Comparison of ENCODE assay signal across 1 cellular context in genomic region chr2:127857494-127857818, GRCh38.
A peak's percentile ranks its signal among the peaks of the same experiment; 100 is the strongest.
TF ChIP-seq lines count a peak whose summit lies in the region.

No MANE protein-coding gene starts in this region.

TF ChIP-seq in HepG2, 621 proteins besides CTCF, POLR2A, EP300 and RAD21 (continued from another document and continues in another):
- TF ChIP-seq TFE3 (CRISPR knock-in tag; IDR thresholded peaks at IDR 0.05) (no peak), ATF5 (CRISPR knock-in tag; IDR thresholded peaks at IDR 0.05; ENCODE audit: low read depth) (no peak), ZNF451 (CRISPR knock-in tag; IDR thresholded peaks at IDR 0.05) (no peak), ZNF20 (CRISPR knock-in tag; IDR thresholded peaks at IDR 0.05) (peak; percentile 66; the same call in 1 of the 2 replicates), XBP1 (CRISPR knock-in tag; IDR thresholded peaks at IDR 0.05) (no peak), CENPX (CRISPR knock-in tag; IDR thresholded peaks at IDR 0.05) (no peak), ZNF710 (CRISPR knock-in tag; IDR thresholded peaks at IDR 0.05; ENCODE audit: borderline replicate concordance) (0 out of 2 replicates have a peak, but pooled peaks have one; percentile 6), ZNF17 (CRISPR knock-in tag; IDR thresholded peaks at IDR 0.05) (0 out of 2 replicates have a peak, but pooled peaks have one; percentile 30), NFIB (CRISPR knock-in tag; IDR thresholded peaks at IDR 0.05; ENCODE audit: borderline replicate concordance) (no peak), ZBTB21 (CRISPR knock-in tag; IDR thresholded peaks at IDR 0.05) (no peak), MYPOP (CRISPR knock-in tag; IDR thresholded peaks at IDR 0.05) (no peak), ZBTB46 (CRISPR knock-in tag; IDR thresholded peaks at IDR 0.05; ENCODE audit: borderline replicate concordance) (no peak), LRRFIP1 (CRISPR knock-in tag; conservative IDR thresholded peaks at IDR 0.05) (no peak), ZNF512B (CRISPR knock-in tag; IDR thresholded peaks at IDR 0.05; ENCODE audit: borderline replicate concordance) (0 out of 2 replicates have a peak, but pooled peaks have one; percentile 9), ATAD3A (CRISPR knock-in tag; IDR thresholded peaks at IDR 0.05) (no peak), TERF1 (CRISPR knock-in tag; IDR thresholded peaks at IDR 0.05) (no peak), ZSCAN30 (CRISPR knock-in tag; IDR thresholded peaks at IDR 0.05) (peak; percentile 71; the same call in 1 of the 2 replicates), BRF2 (CRISPR knock-in tag; IDR thresholded peaks at IDR 0.05) (no peak), AGO1 (IDR thresholded peaks at IDR 0.05; ENCODE audit: low read depth, low read length, poor library complexity, severe bottlenecking) (no peak), ZNF543 (CRISPR knock-in tag; IDR thresholded peaks at IDR 0.05) (no peak), TFAP4 (IDR thresholded peaks at IDR 0.05; ENCODE audit: borderline replicate concordance, low read depth) (no peak), PITX1 (CRISPR knock-in tag; IDR thresholded peaks at IDR 0.05) (no peak), HMG20B (CRISPR knock-in tag; conservative IDR thresholded peaks at IDR 0.05) (no peak), ZMAT3 (CRISPR knock-in tag; conservative IDR thresholded peaks at IDR 0.05) (peak; percentile 68; the same call in 1 of the 2 replicates), HMGA1 (CRISPR knock-in tag; conservative IDR thresholded peaks at IDR 0.05) (no peak), DBP (CRISPR knock-in tag; IDR thresholded peaks at IDR 0.05; ENCODE audit: not compliant biosample characterization) (no peak), ZNF589 (CRISPR knock-in tag; conservative IDR thresholded peaks at IDR 0.05) (no peak), ZNF768 (CRISPR knock-in tag; IDR thresholded peaks at IDR 0.05) (no peak), ZNF777 (CRISPR knock-in tag; IDR thresholded peaks at IDR 0.05) (no peak), TCF7 (IDR thresholded peaks at IDR 0.05; ENCODE audit: low read depth) (no peak), THAP7 (CRISPR knock-in tag; IDR thresholded peaks at IDR 0.05) (peak; percentile 84), HOXA5 (CRISPR knock-in tag; IDR thresholded peaks at IDR 0.05) (no peak), ZNF597 (CRISPR knock-in tag; IDR thresholded peaks at IDR 0.05) (no peak), TFDP2 (CRISPR knock-in tag; IDR thresholded peaks at IDR 0.05) (0 out of 2 replicates have a peak, but pooled peaks have one; percentile 1), ZNF468 (CRISPR knock-in tag; IDR thresholded peaks at IDR 0.05) (no peak), MIER3 (CRISPR knock-in tag; IDR thresholded peaks at IDR 0.05; ENCODE audit: borderline replicate concordance) (no peak), GABPA (IDR thresholded peaks at IDR 0.05; ENCODE audit: low read depth, low read length) (no peak), GABPA (CRISPR knock-in tag; IDR thresholded peaks at IDR 0.05; ENCODE audit: low read depth) (peak; percentile 46; the same call in 1 of the 2 replicates), ZNF530 (CRISPR knock-in tag; IDR thresholded peaks at IDR 0.05; ENCODE audit: low read depth) (no peak)
